Comparison of ENCODE assay signal across 8 cellular contexts in genomic region chr5:52948418-52949076, GRCh38. TPM values are rescaled to one million over a fixed set of nuclear protein-coding genes. Genes with fewer than 3 reads are reported as not detected.
DNase-seq lines count a peak whose midpoint lies in the region; ATAC-seq lines count a peak whose summit lies in the region.

No MANE protein-coding gene starts in this region.

- peak; percentile 96 to 97 for ATAC-seq in CD4-positive, CD25-positive, alpha-beta regulatory T cell (ENCODE audit: low read depth in 2 of 2)
- peak; percentile 97 for ATAC-seq in HG03342 (IDR thresholded peaks at IDR 0.05; ENCODE audit: unreplicated experiment)

- H3K9me3 Mint-ChIP-seq in CD4-positive, CD25-positive, alpha-beta regulatory T cell = no peaks in the 10 kb centered on the region

- H3K36me3 Mint-ChIP-seq in CD4-positive, CD25-positive, alpha-beta regulatory T cell = no peaks in the 10 kb centered on the region

- no peak overlapping the region for H3K4me3 ChIP-seq in CD4-positive, CD25-positive, alpha-beta regulatory T cell (ENCODE audit: low read depth, low read length)
- H3K4me3 ChIP-seq in mesodermal cell (ENCODE audit: extremely low read depth, insufficient read depth, low read length, poor library complexity, severe bottlenecking) = no peak overlapping the region

- H3K27ac ChIP-seq in CD4-positive, CD25-positive, alpha-beta regulatory T cell (ENCODE audit: insufficient read depth, low read length, poor library complexity, severe bottlenecking) = no peak overlapping the region
- peak overlapping the region; percentile 16 for H3K27ac ChIP-seq in mesodermal cell (ENCODE audit: low read depth, low read length, severe bottlenecking)

- peaks cover 13% of the 10 kb centered on the region for H3K27me3 ChIP-seq in CD4-positive, CD25-positive, alpha-beta regulatory T cell (ENCODE audit: control insufficient read depth, insufficient read depth, low read length)

- no peaks in the 10 kb centered on the region for H3K9me3 ChIP-seq in CD4-positive, CD25-positive, alpha-beta regulatory T cell (ENCODE audit: control insufficient read depth in 2 of 2, low read length in 2 of 2)
- H3K9me3 ChIP-seq in mesodermal cell (ENCODE audit: control insufficient read depth, low read length) = no peaks in the 10 kb centered on the region

- peaks cover 5% of the 10 kb centered on the region for H3K4me1 ChIP-seq in CD4-positive, CD25-positive, alpha-beta regulatory T cell (ENCODE audit: control insufficient read depth, insufficient read depth, low read length, poor library complexity, severe bottlenecking)
- peaks cover 25% of the 10 kb centered on the region for H3K4me1 ChIP-seq in mesodermal cell (ENCODE audit: control insufficient read depth, insufficient read depth, low read length, poor library complexity, severe bottlenecking)

- no CpG with 5 or more reads among the region's 1 CpG for WGBS in mesodermal cell (ENCODE audit: insufficient coverage in 2 of 2), 2 experiments

- no peak overlapping the region for H3K4me3 Mint-ChIP-seq in CD4-positive, CD25-positive, alpha-beta regulatory T cell

- H3K27ac Mint-ChIP-seq in CD4-positive, CD25-positive, alpha-beta regulatory T cell = no peak overlapping the region

- DNase-seq in CD4-positive, CD25-positive, alpha-beta regulatory T cell = peak; percentile 31 to 75 (median 58)
- DNase-seq in GM19240 (ENCODE audit: insufficient read length, low spot score) (peak; percentile 11), NCI-H510A (lab: John Stamatoyannopoulos, UW) (peak; percentile 9)
- DNase-seq in activated CD4-positive, alpha-beta T cell treated with anti-CD3 and anti-CD28 coated beads, Interleukin-2, amount 50 U/mL, for 1 hour = peak; percentile 52
- peak; percentile 42 for DNase-seq in effector CD4-positive, alpha-beta T cell
- DNase-seq in stimulated activated CD8-positive, alpha-beta memory T cell treated with anti-CD3 and anti-CD28 coated beads, Interleukin-7, amount 100 ng/mL, for 1 hour (ENCODE audit: low read depth in 2 of 2) = peak; percentile 1 to 18

- H3K36me3 ChIP-seq in CD4-positive, CD25-positive, alpha-beta regulatory T cell (ENCODE audit: control insufficient read depth, insufficient read depth, low read length) = no peaks in the 10 kb centered on the region
- peaks cover 26% of the 10 kb centered on the region for H3K36me3 ChIP-seq in mesodermal cell (ENCODE audit: control insufficient read depth, insufficient read depth, low read length)

- H3K27me3 Mint-ChIP-seq in CD4-positive, CD25-positive, alpha-beta regulatory T cell = peaks cover 42% of the 10 kb centered on the region

- peaks cover 0 to 5% (median 1%) of the 10 kb centered on the region in 4 donors for H3K4me1 Mint-ChIP-seq in CD4-positive, CD25-positive, alpha-beta regulatory T cell

RNA-seq across cellular contexts. Expression of gene ITGA2, which starts 40.6 kb away (rescaled TPM):
- 0.42 TPM for total RNA-seq in CD4-positive, CD25-positive, alpha-beta regulatory T cell
- under 1 TPM; 0.03 to 0.29 (median 0.06) TPM for polyA plus RNA-seq in CD4-positive, CD25-positive, alpha-beta regulatory T cell
- 21.7 TPM for polyA plus RNA-seq in mesodermal cell (2013, experiment 1 of 2)
- polyA plus RNA-seq in mesodermal cell (2013, experiment 2 of 2) = 22.0 TPM
